20 cellular contexts compared by ENCODE assay signal in the genomic region with DNA sequence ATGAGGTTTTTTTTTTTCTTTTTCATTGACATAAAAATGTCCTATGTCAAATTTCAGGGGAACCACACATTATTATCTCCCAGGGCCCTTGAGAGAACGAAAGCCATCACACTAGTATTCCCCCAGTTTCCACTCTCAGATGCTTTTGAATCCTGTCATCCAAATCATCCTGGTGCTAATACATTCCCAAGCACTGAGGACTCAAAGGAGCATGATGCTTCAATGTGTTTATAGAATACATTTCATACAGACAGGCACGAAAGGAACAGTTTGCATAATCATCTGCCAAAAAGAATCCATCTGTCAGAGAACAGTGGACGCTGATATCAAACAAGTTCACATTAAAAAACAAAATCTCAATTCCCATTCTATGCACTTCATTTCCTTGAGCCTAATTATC.
"Had no signal": no experiment of that assay in that cellular context is flagged by ENCODE, and none has a peak within 500 bp of the region (broad histone marks: within the 10 kb centered on the region; RNA-seq: fewer than 3 reads in every experiment).

No MANE protein-coding gene starts in this region.

- H3K9me3 ChIP-seq: adrenal gland had no signal

- H3K4me1 ChIP-seq: adrenal gland had no signal

- H3K9me3 Mint-ChIP-seq: activated naive CD8-positive, alpha-beta T cell treated with anti-CD3 and anti-CD28 coated beads, Interleukin-2, amount 10 ng/mL, durations not matched to agents 7 days and 5 days; T-helper 1 cell treated with Interleukin-12 subunit alpha and Interleukin-12 subunit beta and Interleukin-4 antibody, amounts not matched to agents 30 μg/mL and 1 μg/mL, for 36 hours; WTC11 had no signal

- H3K36me3 ChIP-seq: adrenal gland had no signal

- H3K27ac Mint-ChIP-seq: activated CD8-positive, alpha-beta T cell treated with anti-CD3 and anti-CD28 coated beads, Interleukin-2, amount 10 ng/mL, durations not matched to agents 7 days and 5 days; activated naive CD8-positive, alpha-beta T cell treated with anti-CD3 and anti-CD28 coated beads, Interleukin-2, amount 10 ng/mL, durations not matched to agents 7 days and 5 days; T-helper 1 cell treated with Interleukin-12 subunit alpha and Interleukin-12 subunit beta and Interleukin-4 antibody, amounts not matched to agents 30 μg/mL and 1 μg/mL, for 36 hours; WTC11 had no signal

- H3K36me3 Mint-ChIP-seq: activated naive CD8-positive, alpha-beta T cell treated with anti-CD3 and anti-CD28 coated beads, Interleukin-2, amount 10 ng/mL, durations not matched to agents 7 days and 5 days; WTC11 had no signal

- H3K4me1 Mint-ChIP-seq: activated naive CD8-positive, alpha-beta T cell treated with anti-CD3 and anti-CD28 coated beads, Interleukin-2, amount 10 ng/mL, durations not matched to agents 7 days and 5 days; WTC11 had no signal

- ATAC-seq: activated CD8-positive, alpha-beta T cell treated with anti-CD3 and anti-CD28 coated beads, Interleukin-2, amount 10 ng/mL, durations not matched to agents 7 days and 5 days; WTC11 had no signal

- H3K27me3 ChIP-seq: adrenal gland had no signal

- DNase-seq: activated CD4-positive, alpha-beta T cell treated with anti-CD3 and anti-CD28 coated beads for 48 hours; activated CD4-positive, alpha-beta T cell treated with anti-CD3 and anti-CD28 coated beads, Interleukin-2, amount 50 U/mL, for 4 hours; activated CD4-positive, CD25-positive, alpha-beta regulatory T cell treated with anti-CD3 and anti-CD28 coated beads, Interleukin-2, amount 50 U/mL, for 72 hours; activated CD8-positive, alpha-beta memory T cell treated with anti-CD3 and anti-CD28 coated beads, Interleukin-2, amount 50 U/mL, for 48 hours; activated CD8-positive, alpha-beta T cell treated with anti-CD3 and anti-CD28 coated beads, Interleukin-2, amount 10 ng/mL, durations not matched to agents 7 days and 5 days; activated naive CD4-positive, alpha-beta T cell treated with anti-CD3 and anti-CD28 coated beads, Interleukin-2, amount 50 U/mL, for 16 hours; activated naive CD8-positive, alpha-beta T cell treated with anti-CD3 and anti-CD28 coated beads, Interleukin-2, amount 10 ng/mL, durations not matched to agents 7 days and 5 days; activated T-cell treated with anti-CD3 and anti-CD28 coated beads, Interleukin-2, amount 50 U/mL, for 1 hour; adrenal gland; anterior cingulate cortex; central memory CD4-positive, alpha-beta T cell; KG1; NCI-H1092; NCI-H1417; NCI-H187; NCI-H2081; NCI-H524; SHP77 treated with DMSO at 0.1 percent for 48 hours had no signal

- H3K4me3 ChIP-seq: adrenal gland had no signal

- H3K4me3 Mint-ChIP-seq: activated CD8-positive, alpha-beta T cell treated with anti-CD3 and anti-CD28 coated beads, Interleukin-2, amount 10 ng/mL, durations not matched to agents 7 days and 5 days; activated naive CD8-positive, alpha-beta T cell treated with anti-CD3 and anti-CD28 coated beads, Interleukin-2, amount 10 ng/mL, durations not matched to agents 7 days and 5 days; T-helper 1 cell treated with Interleukin-12 subunit alpha and Interleukin-12 subunit beta and Interleukin-4 antibody, amounts not matched to agents 30 μg/mL and 1 μg/mL, for 36 hours; WTC11 had no signal

- H3K27me3 Mint-ChIP-seq: activated naive CD8-positive, alpha-beta T cell treated with anti-CD3 and anti-CD28 coated beads, Interleukin-2, amount 10 ng/mL, durations not matched to agents 7 days and 5 days had no signal

- H3K27ac ChIP-seq: adrenal gland had no signal
